ENCODE assay signal across 19 cellular contexts in the genomic region with DNA sequence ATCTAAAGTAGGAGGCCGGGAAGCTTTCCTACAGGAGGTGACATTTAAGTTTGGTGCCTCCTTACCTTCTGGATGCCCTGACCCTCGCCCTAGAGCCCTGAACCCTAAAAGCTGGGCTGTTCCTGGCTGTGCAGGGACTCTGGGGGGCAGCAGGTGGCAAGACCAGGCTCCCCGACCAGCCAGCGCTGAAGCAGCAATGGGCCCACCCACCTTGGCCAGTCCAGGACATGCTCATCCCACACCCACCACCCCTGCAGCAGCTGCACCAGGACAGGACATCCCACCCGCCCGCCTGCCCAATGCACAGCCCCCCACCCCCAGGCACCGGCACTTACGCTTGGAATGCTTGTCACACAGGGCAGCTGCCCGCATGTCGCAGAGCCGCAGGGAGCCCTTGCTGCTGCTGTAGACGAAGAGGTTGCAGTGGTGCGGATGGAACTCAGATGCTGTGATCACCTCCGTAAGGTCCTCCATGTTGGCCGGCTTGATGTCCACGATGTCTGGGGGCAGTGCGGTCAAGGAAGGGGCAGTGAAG.
DNase-seq lines count a peak whose midpoint lies in the region; ATAC-seq and TF ChIP-seq lines count a peak whose summit lies in the region.
"Had no signal": no experiment of that assay in that cellular context is flagged by ENCODE, and none has a peak within 500 bp of the region (broad histone marks: within the 10 kb centered on the region; RNA-seq: fewer than 3 reads in every experiment).

No MANE protein-coding gene starts in this region.

- H2BK20ac ChIP-seq in H9 (ENCODE audit: low read depth, low read length, poor library complexity, severe bottlenecking) = no peak overlapping the region

- no peak for ATAC-seq in right cardiac atrium
- ATAC-seq in Right ventricle myocardium superior (ENCODE audit: poor library complexity) = no peak
- no peak for ATAC-seq in HG03095 (IDR thresholded peaks at IDR 0.05; ENCODE audit: unreplicated experiment)
- ATAC-seq: CD8-positive, alpha-beta T cell; GM23338 had no signal

- TF ChIP-seq CTCF in H9 (conservative IDR thresholded peaks at IDR 0.05) = no peak
- no peak for TF ChIP-seq CTCF in dorsolateral prefrontal cortex (IDR thresholded peaks at IDR 0.05 in 54 of 56, conservative IDR thresholded peaks at IDR 0.05 in 2 of 56; ENCODE audit: low read depth in 1 of 56, partially characterized antibody in 56 of 56)

- H3K4me1 ChIP-seq in right cardiac atrium (ENCODE audit: control insufficient read depth, insufficient read depth, low read length) (no peaks in the 10 kb centered on the region), H9 (ENCODE audit: insufficient read depth, low read length) (no peaks in the 10 kb centered on the region; the same call in 1 of the 2 replicates)
- H3K4me1 ChIP-seq: Caco-2, HAP-1 had no signal

- DNase-seq in right cardiac atrium = peak in 2 of 3 donors; percentile 25 to 40
- DNase-seq in Right ventricle myocardium superior = no peak
- DNase-seq in H9 = no peak
- DNase-seq in dorsolateral prefrontal cortex = no peak
- no peak for DNase-seq in AG08395 (ENCODE audit: low spot score)
- no peak for DNase-seq in activated naive CD4-positive, alpha-beta T cell treated with Interleukin-2 at 50 U/mL for 16 hours
- DNase-seq: AML-193; BE2C; Caco-2; CD4-positive, CD25-positive, alpha-beta regulatory T cell; CD8-positive, alpha-beta T cell; DMS153; DND-41; HFFc6 had no signal

- H4K20me1 ChIP-seq in H9 (ENCODE audit: control insufficient read depth, insufficient read depth, insufficient read length) = no peaks in the 10 kb centered on the region

- H3K4ac ChIP-seq in H9 (ENCODE audit: low read depth, low read length) = no peak overlapping the region

- H3K27me3 ChIP-seq in right cardiac atrium (ENCODE audit: control insufficient read depth, insufficient read depth) = no peaks in the 10 kb centered on the region
- no peaks in the 10 kb centered on the region for H3K27me3 ChIP-seq in H9 (ENCODE audit: insufficient read depth, low read length)
- no peaks in the 10 kb centered on the region for H3K27me3 ChIP-seq in dorsolateral prefrontal cortex
- H3K27me3 ChIP-seq: BE2C had no signal

- WGBS in right cardiac atrium = 69% methylated on average over 17 of the region's 17 CpGs
- WGBS in H9 (ENCODE audit: extremely low coverage, insufficient read length, low lambda C conversion rate) = no CpG with 5 or more reads among the region's 17 CpGs

- peak overlapping the region; percentile 51; the same call in 1 of the 2 replicates for H3K14ac ChIP-seq in H9 (ENCODE audit: insufficient read depth, low read length)

- H3K36me3 Mint-ChIP-seq in H9 (ENCODE audit: insufficient read depth in 1 of 3, low read depth in 3 of 3) = no peaks in the 10 kb centered on the region
- H3K36me3 Mint-ChIP-seq: CD4-positive, CD25-positive, alpha-beta regulatory T cell; CD8-positive, alpha-beta T cell had no signal

- no peak overlapping the region for H3K9ac ChIP-seq in H9 (ENCODE audit: extremely low read depth, insufficient read length, low read length)

- H3K18ac ChIP-seq in H9 (ENCODE audit: insufficient read length, low read depth, low read length) = no peak overlapping the region

- H4K5ac ChIP-seq in H9 (ENCODE audit: insufficient read length, low read depth, low read length) = no peak overlapping the region

- H3K4me3 ChIP-seq in right cardiac atrium (ENCODE audit: low read length) = no peak overlapping the region
- no peak overlapping the region for H3K4me3 ChIP-seq in dorsolateral prefrontal cortex
- H3K4me3 ChIP-seq: GM23338, HAP-1 had no signal

- H2AFZ ChIP-seq in H9 (ENCODE audit: low read length) = no peak overlapping the region
- H2AFZ ChIP-seq: GM23338 had no signal

- H2BK15ac ChIP-seq in H9 (ENCODE audit: low read depth, low read length) = no peak overlapping the region

- no peak overlapping the region for H3K27ac ChIP-seq in right cardiac atrium (ENCODE audit: low read length)
- H3K27ac ChIP-seq in H9 (ENCODE audit: insufficient read length, low read depth, low read length) = no peak overlapping the region
- H3K27ac ChIP-seq in dorsolateral prefrontal cortex = peak overlapping the region in 30 of 59 donors; percentile 10 to 92 (median 70)
- H3K27ac ChIP-seq in temporal lobe (ENCODE audit: low read depth, low read length) = peak overlapping the region; percentile 28
- H3K27ac ChIP-seq: C4-2B had no signal

- intact Hi-C loops in right cardiac atrium (cut with DNase I) = no loop called here
- intact Hi-C loops in Right ventricle myocardium superior (cut with DNase I) = no loop called here
- intact Hi-C loops in dorsolateral prefrontal cortex (cut with DNase I) = no loop called here

- no peaks in the 10 kb centered on the region for H3K79me2 ChIP-seq in H9 (ENCODE audit: insufficient read depth, low read length)

- peaks cover 1% of the 10 kb centered on the region for H3K27me3 Mint-ChIP-seq in H9 (ENCODE audit: low read depth)

- no peak overlapping the region for H2AK5ac ChIP-seq in H9 (ENCODE audit: insufficient read length, low read length)

- H3K23ac ChIP-seq in H9 (ENCODE audit: insufficient read length, low read depth, low read length) = no peak overlapping the region

- H2BK120ac ChIP-seq in H9 (ENCODE audit: low read depth, low read length, poor library complexity, severe bottlenecking) = no peak overlapping the region

- H3K4me2 ChIP-seq in H9 (ENCODE audit: insufficient read depth, insufficient read length, low read length) = no peak overlapping the region
- H3K4me2 ChIP-seq: GM23338 had no signal

- no peak overlapping the region for H4K8ac ChIP-seq in H9 (replicated peaks; ENCODE audit: insufficient read length, low read depth, low read length)

- H2BK12ac ChIP-seq in H9 (ENCODE audit: insufficient read length, low read depth, low read length) = no peak overlapping the region

- H3K56ac ChIP-seq in H9 (ENCODE audit: insufficient read length, low read depth, low read length) = no peak overlapping the region

- H3K23me2 ChIP-seq in H9 (ENCODE audit: insufficient read length, low read depth, low read length, poor library complexity, severe bottlenecking) = peaks cover 3% of the 10 kb centered on the region

- no peak overlapping the region for H3K27ac Mint-ChIP-seq in H9
- H3K27ac Mint-ChIP-seq: CD4-positive, CD25-positive, alpha-beta regulatory T cell; CD8-positive, alpha-beta T cell; GM23338; HFFc6 had no signal

- no peaks in the 10 kb centered on the region; a peak in 1 of 5 replicates for H3K9me3 Mint-ChIP-seq in H9
- H3K9me3 Mint-ChIP-seq: CD8-positive, alpha-beta T cell; GM23338 had no signal

- H3K4me3 Mint-ChIP-seq in H9 = no peak overlapping the region
- H3K4me3 Mint-ChIP-seq: CD4-positive, CD25-positive, alpha-beta regulatory T cell; CD8-positive, alpha-beta T cell; GM23338; HFFc6 had no signal

- no peak overlapping the region for H2BK5ac ChIP-seq in H9 (ENCODE audit: insufficient read length, low read length)

- H3K9me3 ChIP-seq in right cardiac atrium (ENCODE audit: control insufficient read depth, low read length) (no peaks in the 10 kb centered on the region), H9 (ENCODE audit: control insufficient read depth, low read depth, low read length) (no peaks in the 10 kb centered on the region)
- H3K9me3 ChIP-seq: BE2C, Caco-2, HAP-1 had no signal

- H3K79me1 ChIP-seq in H9 (ENCODE audit: insufficient read depth, low read depth, low read length, poor library complexity, severe bottlenecking) = no peaks in the 10 kb centered on the region

- H4K91ac ChIP-seq in H9 (ENCODE audit: insufficient read length, low read depth, low read length) = no peak overlapping the region

- H3T11ph ChIP-seq in H9 (ENCODE audit: low read length) = no peak overlapping the region

- peaks cover 0 to 7% of the 10 kb centered on the region in 2 experiments; a peak in 2 of 4 replicates for H3K4me1 Mint-ChIP-seq in H9

Comparison
In these comparisons a context has a peak if more than half of its experiments do, and no peak if none do; other contexts are left out.
1. DNase-seq: peak in right cardiac atrium (2 of 3); none in Right ventricle myocardium superior (single experiment), H9 (single experiment), dorsolateral prefrontal cortex (0 of 10), AG08395 (single experiment) and activated naive CD4-positive, alpha-beta T cell treated with Interleukin-2 at 50 U/mL for 16 hours (single experiment).
2. H3K27ac ChIP-seq: peak in dorsolateral prefrontal cortex (30 of 59) and temporal lobe (single experiment); none in right cardiac atrium (single experiment) and H9 (single experiment).